8 cellular contexts compared by ENCODE assay signal in genomic region chr22:24554316-24555159, GRCh38. TPM values are rescaled to one million over a fixed set of nuclear protein-coding genes. Genes with fewer than 3 reads are reported as not detected.
DNase-seq lines count a peak whose midpoint lies in the region; ATAC-seq, FAIRE-seq and TF ChIP-seq lines count a peak whose summit lies in the region.

Gene GUCD1, minus strand, starts transcription at chr22:24555138. Its CDS starts 147 bp downstream, at chr22:24554991.

- ATAC-seq in sciatic nerve (no peak), HG02798 (IDR thresholded peaks at IDR 0.05; ENCODE audit: poor library complexity, unreplicated experiment) (no peak)

- peak; percentile 60 for TF ChIP-seq POLR2A in H54 (IDR thresholded peaks at IDR 0.05; ENCODE audit: low read depth, low read length)

- H3K27ac ChIP-seq in angular gyrus (ENCODE audit: low read depth, low read length) = peak within 1 kb of the TSS; percentile 95

- intact Hi-C loops in sciatic nerve (cut with DNase I) = no loop called here

- DNase-seq in ELR (ENCODE audit: low read depth) = peak; percentile 60
- peak; percentile 27 for DNase-seq in H54 (ENCODE audit: insufficient read length, low spot score)
- peak; percentile 45 for DNase-seq in RKO (ENCODE audit: low spot score)
- peak; percentile 46 for DNase-seq in hepatic stellate cell (ENCODE audit: low spot score)
- no peak for DNase-seq in sciatic nerve (ENCODE audit: low spot score)
- no peak for DNase-seq in DMS153 (lab: John Stamatoyannopoulos, UW)

- no peak for FAIRE-seq in H54 (lab: Jason Lieb, UNC)

RNA-seq across cellular contexts. Expression of gene GUCD1, which starts in this region (rescaled TPM):
- total RNA-seq in sciatic nerve = 61.2 TPM

Comparison
In these comparisons a context has a peak if more than half of its experiments do, and no peak if none do; other contexts are left out.
1. DNase-seq: peak in ELR (single experiment), H54 (single experiment), RKO (single experiment) and hepatic stellate cell (single experiment); none in sciatic nerve (single experiment) and DMS153 (single experiment).